In the genomic region with DNA sequence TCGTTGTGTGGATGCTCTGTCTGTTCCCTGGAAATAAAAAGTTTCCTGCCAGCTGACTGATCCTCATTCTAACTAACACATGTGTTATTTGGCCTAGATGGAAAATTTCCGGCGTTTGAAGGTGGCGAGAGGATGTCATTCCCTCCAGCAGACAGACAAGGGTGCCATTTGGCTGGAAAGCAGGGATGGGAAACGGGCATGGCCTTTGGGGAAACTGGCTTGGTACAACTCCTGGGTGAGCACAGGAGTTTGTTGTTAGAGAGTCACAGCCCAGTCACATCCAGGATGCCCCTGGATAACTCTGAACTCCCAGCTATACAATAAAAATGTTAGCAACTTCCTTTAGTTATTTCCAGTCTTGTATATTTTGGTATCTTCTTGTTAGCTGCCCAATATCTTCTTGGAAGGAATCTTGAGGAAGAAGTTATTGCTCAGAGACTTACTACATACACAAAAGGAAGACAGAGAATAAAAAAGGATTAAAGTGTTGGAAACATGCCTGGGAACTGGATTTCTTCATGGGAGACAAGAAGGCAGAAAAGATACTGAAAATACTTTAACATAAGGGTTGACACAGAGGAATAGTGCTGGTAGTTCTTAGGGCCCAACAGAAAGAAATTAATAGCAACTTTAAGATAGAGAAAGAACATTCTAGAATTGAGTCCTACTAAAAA, we compare ENCODE assay signal across 1 cellular context.
TF ChIP-seq lines count a peak whose summit lies in the region.

No MANE protein-coding gene starts in this region.

TF ChIP-seq in IMR-90, 13 proteins besides CTCF, POLR2A, EP300 and RAD21:
- TF ChIP-seq MXI1 (IDR thresholded peaks at IDR 0.05; ENCODE audit: borderline replicate concordance, low read depth, low read length), result no peak
- no peak for TF ChIP-seq MAZ (IDR thresholded peaks at IDR 0.05; ENCODE audit: borderline replicate concordance, low read depth, low read length)
- TF ChIP-seq, protein P1, sequence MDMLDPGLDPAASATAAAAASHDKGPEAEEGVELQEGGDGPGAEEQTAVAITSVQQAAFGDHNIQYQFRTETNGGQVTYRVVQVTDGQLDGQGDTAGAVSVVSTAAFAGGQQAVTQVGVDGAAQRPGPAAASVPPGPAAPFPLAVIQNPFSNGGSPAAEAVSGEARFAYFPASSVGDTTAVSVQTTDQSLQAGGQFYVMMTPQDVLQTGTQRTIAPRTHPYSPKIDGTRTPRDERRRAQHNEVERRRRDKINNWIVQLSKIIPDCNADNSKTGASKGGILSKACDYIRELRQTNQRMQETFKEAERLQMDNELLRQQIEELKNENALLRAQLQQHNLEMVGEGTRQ (IDR thresholded peaks at IDR 0.05; ENCODE audit: low read depth, low read length), result no peak
- TF ChIP-seq, protein P2, sequence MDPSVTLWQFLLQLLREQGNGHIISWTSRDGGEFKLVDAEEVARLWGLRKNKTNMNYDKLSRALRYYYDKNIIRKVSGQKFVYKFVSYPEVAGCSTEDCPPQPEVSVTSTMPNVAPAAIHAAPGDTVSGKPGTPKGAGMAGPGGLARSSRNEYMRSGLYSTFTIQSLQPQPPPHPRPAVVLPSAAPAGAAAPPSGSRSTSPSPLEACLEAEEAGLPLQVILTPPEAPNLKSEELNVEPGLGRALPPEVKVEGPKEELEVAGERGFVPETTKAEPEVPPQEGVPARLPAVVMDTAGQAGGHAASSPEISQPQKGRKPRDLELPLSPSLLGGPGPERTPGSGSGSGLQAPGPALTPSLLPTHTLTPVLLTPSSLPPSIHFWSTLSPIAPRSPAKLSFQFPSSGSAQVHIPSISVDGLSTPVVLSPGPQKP (IDR thresholded peaks at IDR 0.05; ENCODE audit: borderline replicate concordance, low read depth, low read length), result no peak
- TF ChIP-seq SMC3 (IDR thresholded peaks at IDR 0.05; ENCODE audit: low read depth, low read length), result no peak
- no peak for TF ChIP-seq RFX5 (IDR thresholded peaks at IDR 0.05; ENCODE audit: low read depth, low read length)
- no peak for TF ChIP-seq BHLHE40 (IDR thresholded peaks at IDR 0.05; ENCODE audit: low read depth, low read length)
- TF ChIP-seq NFE2L2 (IDR thresholded peaks at IDR 0.05; ENCODE audit: low read depth, low read length), result no peak
- TF ChIP-seq RCOR1 (IDR thresholded peaks at IDR 0.05; ENCODE audit: insufficient replicate concordance, low read length), result no peak
- no peak for TF ChIP-seq CEBPB (IDR thresholded peaks at IDR 0.05; ENCODE audit: low read depth, low read length)
- TF ChIP-seq CHD1 (IDR thresholded peaks at IDR 0.05; ENCODE audit: low read depth, low read length), result no peak
- no peak for TF ChIP-seq FOS (IDR thresholded peaks at IDR 0.05; ENCODE audit: low read depth, low read length)
- TF ChIP-seq MAFK (IDR thresholded peaks at IDR 0.05; ENCODE audit: low read depth, low read length), result no peak
